8 cellular contexts compared by ENCODE assay signal in genomic region chr2:121530563-121531334, GRCh38. TPM values are rescaled to one million over a fixed set of nuclear protein-coding genes. Genes with fewer than 3 reads are reported as not detected.
DNase-seq lines count a peak whose midpoint lies in the region; ATAC-seq and TF ChIP-seq lines count a peak whose summit lies in the region.

RNU4ATAC (plus strand) TSS chr2:121530880.

- no peaks in the 10 kb centered on the region for H3K27me3 ChIP-seq in rectal smooth muscle tissue (ENCODE audit: control insufficient read depth, insufficient read depth, low read length)

- peak within 1 kb of the TSS; percentile 62 for H3K4me3 ChIP-seq in rectal smooth muscle tissue (ENCODE audit: low read length)

- H3K4me1 Mint-ChIP-seq in T-helper 17 cell, result peaks cover 31% of the 10 kb centered on the region

- ATAC-seq in HG02870 (IDR thresholded peaks at IDR 0.05; ENCODE audit: unreplicated experiment) (peak; percentile 59), T-helper 17 cell (peak; percentile 88)

- H3K4me1 ChIP-seq in rectal smooth muscle tissue (ENCODE audit: control insufficient read depth, insufficient read depth, low read length), result peaks cover 7% of the 10 kb centered on the region

- peak within 1 kb of the TSS; percentile 97 for H3K27ac ChIP-seq in rectal smooth muscle tissue (ENCODE audit: low read depth, low read length)

- peak within 1 kb of the TSS; percentile 96 for H3K4me3 Mint-ChIP-seq in T-helper 17 cell

- H3K27me3 Mint-ChIP-seq in T-helper 17 cell, result no peaks in the 10 kb centered on the region

- H3K36me3 ChIP-seq in rectal smooth muscle tissue (ENCODE audit: control insufficient read depth, insufficient read depth, low read length), result no peaks in the 10 kb centered on the region

- peak; percentile 51 for TF ChIP-seq CTCF in GM13977 (IDR thresholded peaks at IDR 0.05; ENCODE audit: extremely low read depth, insufficient read depth, missing control alignments)

- no peaks in the 10 kb centered on the region for H3K36me3 Mint-ChIP-seq in T-helper 17 cell (ENCODE audit: low read depth)

- H3K9me3 ChIP-seq in T-helper 17 cell (ENCODE audit: control insufficient read depth, low read length, poor library complexity, severe bottlenecking), result no peaks in the 10 kb centered on the region

- peak within 1 kb of the TSS; percentile 88 for H3K9ac ChIP-seq in rectal smooth muscle tissue (ENCODE audit: low read length)

- DNase-seq in GM13977 (ENCODE audit: low spot score), result peak; percentile 84
- peak; percentile 94 for DNase-seq in NCI-H146 (lab: John Stamatoyannopoulos, UW)
- peak; percentile 72 to 77 (median 76) for DNase-seq in T-helper 17 cell
- peak; percentile 52 to 97 (median 86) for DNase-seq in anterior cingulate cortex (lab: John Stamatoyannopoulos, UW)
- peak; percentile 81 for DNase-seq in hepatic stellate cell (ENCODE audit: low spot score)
- DNase-seq in cortex of kidney (lab: John Stamatoyannopoulos, UW), result no peak

- H3K27ac Mint-ChIP-seq in T-helper 17 cell, result peak within 1 kb of the TSS; percentile 99

- in situ Hi-C loops in GM13977 (cut with MboI; ENCODE audit: low pct_unique_long_range_greater_than_20kb, low sequenced_read_pairs, unreplicated experiment), result loop anchor here (10.0 kb wide), 2 partner anchors 124 to 184 kb away; no protein-coding TSS in a partner anchor

RNA-seq across cellular contexts. Expression of gene RNU4ATAC, which starts in this region (rescaled TPM):
- not detected for total RNA-seq in T-helper 17 cell

Comparison
In these comparisons a context has a peak if more than half of its experiments do, and no peak if none do; other contexts are left out.
1. Peak in DNase-seq and ATAC-seq in T-helper 17 cell; RNA of the gene not detected or under 1 TPM.